Comparison of ENCODE assay signal across 9 cellular contexts in the genomic region with DNA sequence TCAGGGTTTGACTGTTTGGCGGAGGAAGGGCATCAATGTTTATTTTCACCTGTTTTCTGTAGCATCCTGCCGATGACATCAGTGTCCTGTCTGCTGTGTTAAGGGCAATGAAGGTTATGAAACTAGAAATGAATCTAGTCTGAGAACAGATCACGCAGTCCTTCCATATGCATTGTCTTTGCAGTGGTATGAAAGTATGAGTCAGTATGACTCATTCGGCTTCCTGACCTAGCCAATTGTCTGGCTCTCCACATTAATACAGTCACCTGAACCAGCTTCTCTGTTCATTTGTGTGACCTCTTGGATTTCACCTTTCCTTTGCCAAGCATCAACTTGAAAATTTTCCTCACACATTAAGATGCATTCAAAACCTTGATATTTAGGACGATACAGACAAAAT.
DNase-seq lines count a peak whose midpoint lies in the region; ATAC-seq and TF ChIP-seq lines count a peak whose summit lies in the region.
"Had no signal": no experiment of that assay in that cellular context is flagged by ENCODE, and none has a peak within 500 bp of the region (broad histone marks: within the 10 kb centered on the region; RNA-seq: fewer than 3 reads in every experiment).

No MANE protein-coding gene starts in this region.

- peaks cover 2% of the 10 kb centered on the region for H3K4me1 Mint-ChIP-seq in activated T-helper 2 cell treated with anti-CD3 and anti-CD28 coated beads, Interferon-gamma antibody, Interleukin-2, Interleukin-4, amounts not matched to agents 10 μg/mL and 5 μg/mL and 100 μg/mL, durations not matched to agents 14 hours and 24 hours and 36 hours (ENCODE audit: low read depth)

- no peak overlapping the region for H3K4me3 Mint-ChIP-seq in activated T-helper 2 cell treated with anti-CD3 and anti-CD28 coated beads, Interferon-gamma antibody, Interleukin-2, Interleukin-4, amounts not matched to agents 10 μg/mL and 5 μg/mL and 100 μg/mL, durations not matched to agents 14 hours and 24 hours and 36 hours (ENCODE audit: low read depth)

- H3K27me3 Mint-ChIP-seq in activated T-helper 2 cell treated with anti-CD3 and anti-CD28 coated beads, Interferon-gamma antibody, Interleukin-2, Interleukin-4, amounts not matched to agents 10 μg/mL and 5 μg/mL and 100 μg/mL, durations not matched to agents 14 hours and 24 hours and 36 hours (ENCODE audit: low read depth): no peaks in the 10 kb centered on the region

- no peaks in the 10 kb centered on the region for H3K36me3 ChIP-seq in GM06990 (ENCODE audit: control insufficient read depth, insufficient read depth, low read length)
- no peaks in the 10 kb centered on the region for H3K36me3 ChIP-seq in gastroesophageal sphincter
- no peaks in the 10 kb centered on the region for H3K36me3 ChIP-seq in upper lobe of left lung

- H3K27ac Mint-ChIP-seq in activated T-helper 2 cell treated with anti-CD3 and anti-CD28 coated beads, Interferon-gamma antibody, Interleukin-2, Interleukin-4, amounts not matched to agents 10 μg/mL and 5 μg/mL and 100 μg/mL, durations not matched to agents 14 hours and 24 hours and 36 hours: no peak overlapping the region

- H3K9me3 Mint-ChIP-seq in activated T-helper 2 cell treated with anti-CD3 and anti-CD28 coated beads, Interferon-gamma antibody, Interleukin-2, Interleukin-4, amounts not matched to agents 10 μg/mL and 5 μg/mL and 100 μg/mL, durations not matched to agents 14 hours and 24 hours and 36 hours: no peaks in the 10 kb centered on the region

- no peaks in the 10 kb centered on the region for H3K36me3 Mint-ChIP-seq in activated T-helper 2 cell treated with anti-CD3 and anti-CD28 coated beads, Interferon-gamma antibody, Interleukin-2, Interleukin-4, amounts not matched to agents 10 μg/mL and 5 μg/mL and 100 μg/mL, durations not matched to agents 14 hours and 24 hours and 36 hours (ENCODE audit: low read depth)

- H3K4me3 ChIP-seq in GM06990 (replicated peaks; ENCODE audit: low read depth, low read length) (no peak overlapping the region), gastroesophageal sphincter (no peak overlapping the region), upper lobe of left lung (no peak overlapping the region)
- H3K4me3 ChIP-seq: lung had no signal

- 54 to 71% methylated on average over 5 of the region's 5 CpGs for WGBS in gastroesophageal sphincter (ENCODE audit: low coverage in 1 of 2), 2 donors
- 63 to 75% methylated on average over 5 of the region's 5 CpGs for WGBS in upper lobe of left lung, 2 donors

- H3K4me1 ChIP-seq in gastroesophageal sphincter (no peaks in the 10 kb centered on the region), upper lobe of left lung (no peaks in the 10 kb centered on the region)

- H3K27me3 ChIP-seq in GM06990 (replicated peaks; ENCODE audit: control insufficient read depth, insufficient read depth, low read length): no peaks in the 10 kb centered on the region
- no peaks in the 10 kb centered on the region for H3K27me3 ChIP-seq in gastroesophageal sphincter
- H3K27me3 ChIP-seq in upper lobe of left lung: no peaks in the 10 kb centered on the region

- no peaks in the 10 kb centered on the region for H3K9me3 ChIP-seq in gastroesophageal sphincter
- no peaks in the 10 kb centered on the region for H3K9me3 ChIP-seq in upper lobe of left lung

- H3K27ac ChIP-seq in gastroesophageal sphincter (no peak overlapping the region), upper lobe of left lung (no peak overlapping the region)

- ATAC-seq in GM21528 (IDR thresholded peaks at IDR 0.05; ENCODE audit: low FRiP score, unreplicated experiment) (peak; percentile 67), gastroesophageal sphincter (no peak), upper lobe of left lung (ENCODE audit: low FRiP score in 2 of 2) (no peak)
- ATAC-seq in stimulated activated naive CD8-positive, alpha-beta T cell treated with anti-CD3 and anti-CD28 coated beads, Interleukin-15, Interleukin-2, amounts not matched to agents 100 U/mL and 50 U/mL, for 24 hours: peak; percentile 81

- TF ChIP-seq POLR2A in gastroesophageal sphincter (IDR thresholded peaks at IDR 0.05) (no peak), upper lobe of left lung (IDR thresholded peaks at IDR 0.05) (no peak)

- TF ChIP-seq EP300 in gastroesophageal sphincter (IDR thresholded peaks at IDR 0.05) (no peak), upper lobe of left lung (IDR thresholded peaks at IDR 0.05) (no peak)

- TF ChIP-seq CTCF in GM06990 (IDR thresholded peaks at IDR 0.05; ENCODE audit: insufficient read depth, low read length, poor library complexity, severe bottlenecking) (no peak), gastroesophageal sphincter (IDR thresholded peaks at IDR 0.05) (no peak), upper lobe of left lung (IDR thresholded peaks at IDR 0.05) (no peak)

- DNase-seq in GM06990 (ENCODE audit: extremely low read depth, insufficient read length) (peak; percentile 43), HT-29 (ENCODE audit: low spot score) (peak; percentile 81), brain pericyte (ENCODE audit: low read depth, low spot score) (peak; percentile 49), upper lobe of left lung (no peak)
- DNase-seq in stimulated activated naive CD8-positive, alpha-beta T cell treated with anti-CD3 and anti-CD28 coated beads, Interleukin-15, Interleukin-2, amounts not matched to agents 100 U/mL and 50 U/mL, for 24 hours: no peak
- no peak for DNase-seq in activated T-helper 2 cell treated with anti-CD3 and anti-CD28 coated beads, Interferon-gamma antibody, Interleukin-2, Interleukin-4, amounts not matched to agents 10 μg/mL and 5 μg/mL and 100 μg/mL, durations not matched to agents 14 hours and 24 hours and 36 hours (ENCODE audit: low spot score)

- intact Hi-C loops in activated T-helper 2 cell treated with anti-CD3 and anti-CD28 coated beads, Interferon-gamma antibody, Interleukin-2, Interleukin-4, amounts not matched to agents 10 μg/mL and 5 μg/mL and 100 μg/mL, durations not matched to agents 14 hours and 24 hours and 36 hours (cut with micrococcal nuclease): no loop called here

Comparison
In these comparisons a context has a peak if more than half of its experiments do, and no peak if none do; other contexts are left out.
1. DNase-seq: peak in GM06990 (single experiment), HT-29 (single experiment) and brain pericyte (single experiment); none in stimulated activated naive CD8-positive, alpha-beta T cell treated with anti-CD3 and anti-CD28 coated beads, Interleukin-15, Interleukin-2, amounts not matched to agents 100 U/mL and 50 U/mL, for 24 hours (single experiment), activated T-helper 2 cell treated with anti-CD3 and anti-CD28 coated beads, Interferon-gamma antibody, Interleukin-2, Interleukin-4, amounts not matched to agents 10 μg/mL and 5 μg/mL and 100 μg/mL, durations not matched to agents 14 hours and 24 hours and 36 hours (single experiment) and upper lobe of left lung (0 of 2).
2. ATAC-seq: peak in GM21528 (single experiment) and stimulated activated naive CD8-positive, alpha-beta T cell treated with anti-CD3 and anti-CD28 coated beads, Interleukin-15, Interleukin-2, amounts not matched to agents 100 U/mL and 50 U/mL, for 24 hours (single experiment); none in gastroesophageal sphincter (single experiment) and upper lobe of left lung (0 of 2).